In the genomic region with DNA sequence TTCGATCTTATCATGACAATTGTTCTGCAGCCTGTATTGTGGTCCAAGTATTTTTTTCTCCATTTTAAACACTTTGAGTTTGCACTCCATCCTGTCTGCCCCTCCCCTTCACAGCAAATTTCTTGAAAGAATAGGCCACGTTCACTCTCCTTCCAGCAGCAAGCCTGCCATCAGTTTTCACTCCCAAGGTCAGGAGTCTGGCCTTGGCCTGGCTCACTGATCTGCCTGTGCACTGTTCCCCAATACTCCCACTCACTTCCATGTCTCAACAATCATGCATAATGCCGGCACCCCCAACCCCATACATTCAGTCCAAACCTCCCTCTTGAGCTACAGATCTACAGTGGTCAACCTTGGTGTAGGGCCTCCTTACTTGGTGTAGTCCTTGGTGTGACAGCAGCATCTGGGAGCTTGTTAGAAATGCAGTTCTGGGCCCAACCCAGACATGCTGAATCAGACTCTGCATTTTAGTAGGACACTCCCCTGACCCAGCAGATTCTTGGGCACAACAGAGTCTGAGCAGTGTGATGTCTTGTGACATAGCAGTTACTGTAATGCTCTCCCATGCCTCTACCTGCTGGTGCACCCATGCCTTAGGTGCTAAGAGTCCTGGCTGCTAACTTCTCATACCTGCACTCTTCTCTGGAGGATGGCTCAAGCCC, we compare ENCODE assay signal across 23 cellular contexts. TPM values are rescaled to one million over a fixed set of nuclear protein-coding genes. Genes with fewer than 3 reads are reported as not detected.
DNase-seq lines count a peak whose midpoint lies in the region; FAIRE-seq and TF ChIP-seq lines count a peak whose summit lies in the region.
"Had no signal": no experiment of that assay in that cellular context is flagged by ENCODE, and none has a peak within 500 bp of the region (broad histone marks: within the 10 kb centered on the region; RNA-seq: fewer than 3 reads in every experiment).

No MANE protein-coding gene starts in this region.

- no peak for TF ChIP-seq POLR2A in H54 (IDR thresholded peaks at IDR 0.05; ENCODE audit: low read depth, low read length)

- intact Hi-C loops in CD14-positive monocyte (cut with micrococcal nuclease): loop anchor here (5.0 kb wide), 5 partner anchors 107 to 357 kb away; a partner anchor contains a TSS

- TF ChIP-seq CTCF in CD14-positive monocyte (IDR thresholded peaks at IDR 0.05): no peak
- TF ChIP-seq CTCF in bronchial epithelial cell (IDR thresholded peaks at IDR 0.05; ENCODE audit: insufficient read depth, low read length, severe bottlenecking): no peak
- TF ChIP-seq CTCF in fibroblast of the aortic adventitia (IDR thresholded peaks at IDR 0.05; ENCODE audit: insufficient read depth, low read length): no peak

- H3K4me3 Mint-ChIP-seq in CD14-positive monocyte: no peak overlapping the region
- H3K4me3 Mint-ChIP-seq: CD4-positive, alpha-beta T cell; HFFc6 had no signal

- no peaks in the 10 kb centered on the region for H3K36me3 ChIP-seq in bronchial epithelial cell (ENCODE audit: control insufficient read depth, insufficient read depth, low read length)

- H3K36me3 Mint-ChIP-seq in CD14-positive monocyte: peaks cover 6 to 10% of the 10 kb centered on the region in 2 donors

- peak; percentile 50 for FAIRE-seq in bronchial epithelial cell (lab: Jason Lieb, UNC)
- FAIRE-seq in H54 (lab: Jason Lieb, UNC): no peak
- FAIRE-seq: G401.6 had no signal

- peaks cover 0 to 5% (median 0%) of the 10 kb centered on the region in 3 donors for H3K27me3 Mint-ChIP-seq in CD14-positive monocyte (ENCODE audit: low read depth in 3 of 3)
- H3K27me3 Mint-ChIP-seq: CD4-positive, alpha-beta T cell had no signal

- peak overlapping the region; percentile 8 to 73 (median 59) for H3K27ac Mint-ChIP-seq in CD14-positive monocyte
- H3K27ac Mint-ChIP-seq: CD4-positive, alpha-beta T cell; HFFc6 had no signal

- peaks cover 46% of the 10 kb centered on the region for H3K4me1 Mint-ChIP-seq in CD14-positive monocyte

- H3K27me3 ChIP-seq in bronchial epithelial cell (ENCODE audit: control insufficient read depth, insufficient read depth, low read length): no peaks in the 10 kb centered on the region

- peaks cover 0 to 1% (median 0%) of the 10 kb centered on the region in 7 donors for H3K9me3 Mint-ChIP-seq in CD14-positive monocyte
- H3K9me3 Mint-ChIP-seq: CD4-positive, alpha-beta T cell; HFFc6 had no signal

- H3K4me3 ChIP-seq in bronchial epithelial cell (ENCODE audit: low read depth, low read length): no peak overlapping the region
- H3K4me3 ChIP-seq in fibroblast of the aortic adventitia (ENCODE audit: low read depth, low read length): no peak overlapping the region

- DNase-seq in NK-92 treated with Interleukin-12 subunit alpha and Interleukin-12 subunit beta, amount 100 ng/mL, for 24 hours (lab: John Stamatoyannopoulos, UW): peak; percentile 40
- no peak for DNase-seq in NK-92 (lab: John Stamatoyannopoulos, UW; ENCODE audit: unreplicated experiment)
- DNase-seq in CD14-positive monocyte (ENCODE audit: low spot score): no peak
- peak; percentile 17 for DNase-seq in bronchial epithelial cell (ENCODE audit: low read depth)
- peak; percentile 14 for DNase-seq in fibroblast of the aortic adventitia (ENCODE audit: low read depth)
- no peak for DNase-seq in HPDE6-E6E7 (ENCODE audit: extremely low spot score)
- no peak for DNase-seq in OCI-M1 (lab: John Stamatoyannopoulos, UW)
- DNase-seq in H54 (ENCODE audit: insufficient read length, low spot score): no peak
- DNase-seq: Caco-2; CD4-positive, alpha-beta T cell; H7; HFFc6; KG1; NCI-H1417; NCI-H187; NCI-H2107; NCI-H510A; NCI-H748 treated with DMSO at 0.1 percent for 48 hours; SHP77 treated with DMSO at 0.1 percent for 48 hours had no signal

RNA-seq across cellular contexts. Expression of a gene that starts 58.3 kb away (rescaled TPM):
- under 1 TPM; 0.03 to 0.05 TPM for polyA plus RNA-seq in CD14-positive monocyte
- under 0.01 TPM in 1 of 2 replicates, not detected in the other for total RNA-seq in bronchial epithelial cell
- total RNA-seq in fibroblast of the aortic adventitia (ENCODE audit: low replicate concordance): not detected in 2 replicates
- total RNA-seq: Caco-2, H7, HFFc6, HT-29, RPMI7951 had no signal
- polyA plus RNA-seq: AG04450 had no signal

Comparison
In these comparisons a context has a peak if more than half of its experiments do, and no peak if none do; other contexts are left out.
1. DNase-seq: peak in NK-92 treated with Interleukin-12 subunit alpha and Interleukin-12 subunit beta, amount 100 ng/mL, for 24 hours (single experiment), bronchial epithelial cell (single experiment) and fibroblast of the aortic adventitia (single experiment); none in NK-92 (single experiment), CD14-positive monocyte (single experiment), HPDE6-E6E7 (single experiment), OCI-M1 (single experiment) and H54 (single experiment).